In genomic region chr19:2997720-2998119, GRCh38 we compare ENCODE assay signal across 20 cellular contexts. TPM values are rescaled to one million over a fixed set of nuclear protein-coding genes. Genes with fewer than 3 reads are reported as not detected.
A peak's percentile ranks its signal among the peaks of the same experiment; 100 is the strongest.
DNase-seq lines count a peak whose midpoint lies in the region; ATAC-seq and TF ChIP-seq lines count a peak whose summit lies in the region.
"Had no signal": no experiment of that assay in that cellular context is flagged by ENCODE, and none has a peak within 500 bp of the region (broad histone marks: within the 10 kb centered on the region; RNA-seq: fewer than 3 reads in every experiment).

No MANE protein-coding gene starts in this region.

- H2BK5ac ChIP-seq in neuronal stem cell (ENCODE audit: low read length): no peak overlapping the region

- H3K9ac ChIP-seq in neuronal stem cell (ENCODE audit: low read depth, low read length, poor library complexity): no peak overlapping the region
- no peak overlapping the region for H3K9ac ChIP-seq in smooth muscle cell (ENCODE audit: low read depth)
- H3K9ac ChIP-seq: BLaER1 treated with 17β-estradiol and CSF1 and Interleukin-3, amounts not matched to agents 10 nM and 100 nM had no signal

- H3K27me3 ChIP-seq in neuronal stem cell (ENCODE audit: control insufficient read depth in 3 of 3, insufficient read depth in 3 of 3, low read depth in 1 of 3, low read length in 3 of 3): peaks cover 0 to 15% (median 0%) of the 10 kb centered on the region in 3 experiments
- no peaks in the 10 kb centered on the region for H3K27me3 ChIP-seq in smooth muscle cell (ENCODE audit: low read depth)
- no peaks in the 10 kb centered on the region for H3K27me3 ChIP-seq in CD4-positive, alpha-beta T cell (ENCODE audit: control insufficient read depth, insufficient read depth, low read length)
- H3K27me3 ChIP-seq: BE2C; BLaER1 treated with 17β-estradiol and CSF1 and Interleukin-3, amounts not matched to agents 10 nM and 100 nM had no signal

- H2BK15ac ChIP-seq in neuronal stem cell (ENCODE audit: low read length): peak overlapping the region; percentile 21

- no peak overlapping the region for H3K4me3 Mint-ChIP-seq in activated naive CD4-positive, alpha-beta T cell treated with anti-CD3 and anti-CD28 coated beads for 36 hours
- no peak overlapping the region for H3K4me3 Mint-ChIP-seq in CD4-positive, alpha-beta T cell
- H3K4me3 Mint-ChIP-seq: CD14-positive monocyte; CD4-positive, alpha-beta memory T cell had no signal

- H3K9me3 Mint-ChIP-seq in activated naive CD4-positive, alpha-beta T cell treated with anti-CD3 and anti-CD28 coated beads for 36 hours: no peaks in the 10 kb centered on the region
- H3K9me3 Mint-ChIP-seq in CD4-positive, alpha-beta T cell: no peaks in the 10 kb centered on the region
- H3K9me3 Mint-ChIP-seq: CD4-positive, alpha-beta memory T cell had no signal

- H3K36me3 ChIP-seq in neuronal stem cell (replicated peaks in 1 of 2; ENCODE audit: control insufficient read depth in 2 of 2, insufficient read depth in 2 of 2, low read length in 2 of 2): no peaks in the 10 kb centered on the region
- no peaks in the 10 kb centered on the region for H3K36me3 ChIP-seq in smooth muscle cell (ENCODE audit: low read depth)
- H3K36me3 ChIP-seq: BE2C; BLaER1 treated with 17β-estradiol and CSF1 and Interleukin-3, amounts not matched to agents 10 nM and 100 nM had no signal

- H3K79me1 ChIP-seq in neuronal stem cell (ENCODE audit: low read depth, low read length): peaks cover 2% of the 10 kb centered on the region

- H3K4me3 ChIP-seq in neuronal stem cell (ENCODE audit: low read length in 2 of 2): no peak overlapping the region
- no peak overlapping the region for H3K4me3 ChIP-seq in smooth muscle cell
- H3K4me3 ChIP-seq: BLaER1 treated with 17β-estradiol and CSF1 and Interleukin-3, amounts not matched to agents 10 nM and 100 nM had no signal

- H3K18ac ChIP-seq in neuronal stem cell (ENCODE audit: low read length): no peak overlapping the region

- H3K36me3 Mint-ChIP-seq in activated naive CD4-positive, alpha-beta T cell treated with anti-CD3 and anti-CD28 coated beads for 36 hours (ENCODE audit: low read depth): peaks cover 2% of the 10 kb centered on the region
- H3K36me3 Mint-ChIP-seq in CD4-positive, alpha-beta T cell (ENCODE audit: low read depth): peaks cover 21% of the 10 kb centered on the region
- H3K36me3 Mint-ChIP-seq: CD14-positive monocyte had no signal

- WGBS in neuronal stem cell (ENCODE audit: extremely low coverage in 2 of 2, insufficient read length in 2 of 2, insufficient replicate concordance in 1 of 2), 2 donors: no CpG with 5 or more reads among the region's 13 CpGs
- WGBS in smooth muscle cell (ENCODE audit: low lambda C conversion rate): 86% methylated on average over 13 of the region's 13 CpGs

- H3K4me2 ChIP-seq in neuronal stem cell (ENCODE audit: insufficient read depth, low read length, poor library complexity, severe bottlenecking) (no peak overlapping the region), smooth muscle cell (no peak overlapping the region)

- H2AFZ ChIP-seq in neuronal stem cell (ENCODE audit: low read length) (no peak overlapping the region), smooth muscle cell (ENCODE audit: low read depth) (no peak overlapping the region)

- peaks cover 0 to 3% of the 10 kb centered on the region in 2 donors for H3K4me1 ChIP-seq in neuronal stem cell (ENCODE audit: control insufficient read depth in 2 of 2, insufficient read depth in 1 of 2, low read depth in 1 of 2, low read length in 2 of 2)
- no peaks in the 10 kb centered on the region for H3K4me1 ChIP-seq in smooth muscle cell (ENCODE audit: low read depth)
- H3K4me1 ChIP-seq: BE2C had no signal

- H4K20me1 ChIP-seq in smooth muscle cell (ENCODE audit: low read depth): no peaks in the 10 kb centered on the region
- H4K20me1 ChIP-seq: BLaER1 treated with 17β-estradiol and CSF1 and Interleukin-3, amounts not matched to agents 10 nM and 100 nM had no signal

- no peak overlapping the region for H4K91ac ChIP-seq in neuronal stem cell (ENCODE audit: low read depth, low read length, poor library complexity)

- intact Hi-C loops in activated naive CD4-positive, alpha-beta T cell treated with anti-CD3 and anti-CD28 coated beads for 36 hours (cut with micrococcal nuclease): no loop called here
- intact Hi-C loops in sciatic nerve (cut with DNase I): no loop called here
- intact Hi-C loops in CD4-positive, alpha-beta T cell (cut with DNase I, micrococcal nuclease): no loop called here

- H2BK12ac ChIP-seq in neuronal stem cell (ENCODE audit: low read length): no peak overlapping the region

- POLR2A ChIA-PET in RWPE1 (lab: Yijun Ruan, JAX; ENCODE audit: low non-redundant PET): no interaction called here
- POLR2A ChIA-PET in CD4-positive, alpha-beta T cell (lab: Charles Lee): no interaction called here

- H3K79me2 ChIP-seq in smooth muscle cell (ENCODE audit: low read depth): no peaks in the 10 kb centered on the region

- H3K9me3 ChIP-seq in neuronal stem cell (replicated peaks in 1 of 2; ENCODE audit: control insufficient read depth in 2 of 2, insufficient read depth in 1 of 2, low read depth in 1 of 2, low read length in 2 of 2): no peaks in the 10 kb centered on the region
- no peaks in the 10 kb centered on the region for H3K9me3 ChIP-seq in smooth muscle cell (replicated peaks; ENCODE audit: low read depth)
- H3K9me3 ChIP-seq in CD4-positive, alpha-beta T cell (ENCODE audit: control insufficient read depth, low read length): no peaks in the 10 kb centered on the region
- H3K9me3 ChIP-seq: BE2C had no signal

- H3K4me1 Mint-ChIP-seq in activated naive CD4-positive, alpha-beta T cell treated with anti-CD3 and anti-CD28 coated beads for 36 hours (ENCODE audit: low read depth): no peaks in the 10 kb centered on the region
- H3K4me1 Mint-ChIP-seq in CD4-positive, alpha-beta T cell (ENCODE audit: low read depth): no peaks in the 10 kb centered on the region
- H3K4me1 Mint-ChIP-seq: CD14-positive monocyte; CD4-positive, alpha-beta memory T cell had no signal

- CTCF ChIA-PET in activated naive CD4-positive, alpha-beta T cell treated with anti-CD3 and anti-CD28 coated beads for 36 hours (lab: Charles Lee): no interaction called here
- CTCF ChIA-PET in RWPE1 (lab: Yijun Ruan, JAX): interaction anchor here (0.8 kb wide), 1 partner anchor 57 kb away, joined by 4 read pairs; no protein-coding TSS in a partner anchor
- CTCF ChIA-PET in CD4-positive, alpha-beta T cell (lab: Charles Lee): no interaction called here

- peak; percentile 24 for ATAC-seq in sciatic nerve
- no peak for ATAC-seq in CD4-positive, alpha-beta T cell (ENCODE audit: poor library complexity)

- H2AK5ac ChIP-seq in neuronal stem cell (ENCODE audit: low read depth, low read length): no peak overlapping the region

- no peak for DNase-seq in activated naive CD4-positive, alpha-beta T cell treated with anti-CD3 and anti-CD28 coated beads for 36 hours
- no peak for DNase-seq in activated naive CD4-positive, alpha-beta T cell (lab: John Stamatoyannopoulos, UW)
- DNase-seq in RWPE1 (ENCODE audit: low spot score): no peak
- DNase-seq in neuronal stem cell (ENCODE audit: low spot score): no peak
- DNase-seq in sciatic nerve (ENCODE audit: low spot score): no peak
- DNase-seq in smooth muscle cell (lab: John Stamatoyannopoulos, UW; ENCODE audit: unreplicated experiment): no peak
- no peak for DNase-seq in NCI-H2196 treated with DMSO at 0.1 percent for 48 hours (lab: John Stamatoyannopoulos, UW; ENCODE audit: unreplicated experiment)
- no peak for DNase-seq in CD4-positive, alpha-beta T cell
- DNase-seq: BE2C; Calu3; CD4-positive, alpha-beta memory T cell; COR-L47; DMS53; DMS79 treated with DMSO at 0.1 percent for 48 hours; GF-D8; H7; HCEC 1CT had no signal

- H3K23ac ChIP-seq in neuronal stem cell (ENCODE audit: low read depth, low read length, poor library complexity): no peak overlapping the region

- no peak for TF ChIP-seq CTCF in RWPE1 (conservative IDR thresholded peaks at IDR 0.05; ENCODE audit: low read depth)
- no peak for TF ChIP-seq CTCF in smooth muscle cell (IDR thresholded peaks at IDR 0.05; ENCODE audit: borderline replicate concordance, insufficient read depth, poor library complexity, severe bottlenecking)
- TF ChIP-seq CTCF in CD4-positive, alpha-beta T cell (IDR thresholded peaks at IDR 0.05): no peak

- no peak overlapping the region for H4K8ac ChIP-seq in neuronal stem cell (ENCODE audit: low read depth, low read length)

- H3K4ac ChIP-seq in neuronal stem cell (ENCODE audit: low read length): no peak overlapping the region

- peak overlapping the region; percentile 46 for H3K27ac ChIP-seq in RWPE1
- no peak overlapping the region for H3K27ac ChIP-seq in neuronal stem cell (replicated peaks; ENCODE audit: low read length)
- no peak overlapping the region for H3K27ac ChIP-seq in smooth muscle cell (ENCODE audit: low read depth)
- no peak overlapping the region for H3K27ac ChIP-seq in CD4-positive, alpha-beta T cell (ENCODE audit: low read depth, low read length)
- H3K27ac ChIP-seq: 22Rv1; BLaER1 treated with 17β-estradiol and CSF1 and Interleukin-3, amounts not matched to agents 10 nM and 100 nM had no signal

- no peak overlapping the region for H3K14ac ChIP-seq in neuronal stem cell (ENCODE audit: low read length)

- H2BK120ac ChIP-seq in neuronal stem cell (ENCODE audit: low read depth, low read length): no peak overlapping the region

- no peaks in the 10 kb centered on the region for H3K27me3 Mint-ChIP-seq in activated naive CD4-positive, alpha-beta T cell treated with anti-CD3 and anti-CD28 coated beads for 36 hours (ENCODE audit: low read depth)
- H3K27me3 Mint-ChIP-seq in CD4-positive, alpha-beta T cell: no peaks in the 10 kb centered on the region
- H3K27me3 Mint-ChIP-seq: CD4-positive, alpha-beta memory T cell had no signal

- no peaks in the 10 kb centered on the region for H3F3A ChIP-seq in smooth muscle cell (ENCODE audit: low read depth)

- H3K27ac Mint-ChIP-seq in activated naive CD4-positive, alpha-beta T cell treated with anti-CD3 and anti-CD28 coated beads for 36 hours: peak overlapping the region; percentile 5
- no peak overlapping the region for H3K27ac Mint-ChIP-seq in CD4-positive, alpha-beta T cell
- H3K27ac Mint-ChIP-seq: CD14-positive monocyte had no signal

RNA-seq across cellular contexts. Expression of gene TLE6, which starts 20.4 kb away (rescaled TPM):
- total RNA-seq in activated naive CD4-positive, alpha-beta T cell treated with anti-CD3 and anti-CD28 coated beads for 36 hours: 1 to 10 TPM in 1 of 2 experiments, under 1 TPM in 1; 0.52 to 1.6 TPM
- 0.88 TPM for polyA plus RNA-seq in neuronal stem cell (2013, experiment 1 of 2)
- polyA plus RNA-seq in neuronal stem cell (2013, experiment 2 of 2): 0.75 TPM
- total RNA-seq in sciatic nerve (4.4 TPM), smooth muscle cell (0.27 and 4.1 TPM in 2 replicates)
- 0.70 and 3.2 TPM in 2 replicates for polyA plus RNA-seq in smooth muscle cell
- total RNA-seq in CD4-positive, alpha-beta T cell: not detected
- total RNA-seq: CD4-positive, alpha-beta memory T cell had no signal
- polyA plus RNA-seq: CD14-positive monocyte; CD4-positive, alpha-beta memory T cell had no signal

RNA-seq across cellular contexts. Expression of gene TLE2, which starts 31.4 kb away (rescaled TPM):
- 1 to 10 TPM; 6.5 to 7.2 TPM for total RNA-seq in activated naive CD4-positive, alpha-beta T cell treated with anti-CD3 and anti-CD28 coated beads for 36 hours
- 0.36 TPM for polyA plus RNA-seq in neuronal stem cell (2013, experiment 1 of 2)
- polyA plus RNA-seq in neuronal stem cell (2013, experiment 2 of 2): 0.21 TPM
- total RNA-seq in sciatic nerve (232 TPM), smooth muscle cell (7.1 and 7.7 TPM in 2 replicates)
- 13.6 and 14.9 TPM in 2 replicates for polyA plus RNA-seq in smooth muscle cell
- 10 to 100 TPM; 23.9 to 25.0 TPM for total RNA-seq in CD4-positive, alpha-beta T cell
- polyA plus RNA-seq: CD14-positive monocyte had no signal

RNA-seq across cellular contexts. Expression of gene ZNF77, which starts 52.9 kb away (rescaled TPM):
- 1 to 10 TPM; 3.7 to 3.9 TPM for total RNA-seq in activated naive CD4-positive, alpha-beta T cell treated with anti-CD3 and anti-CD28 coated beads for 36 hours
- polyA plus RNA-seq in neuronal stem cell (2013, experiment 1 of 2): 3.4 TPM
- 3.5 TPM for polyA plus RNA-seq in neuronal stem cell (2013, experiment 2 of 2)
- 6.1 TPM for total RNA-seq in sciatic nerve
- total RNA-seq in smooth muscle cell: 2.5 and 4.5 TPM in 2 replicates
- 2.3 and 3.5 TPM in 2 replicates for polyA plus RNA-seq in smooth muscle cell
- 1 to 10 TPM; 2.0 to 2.4 TPM for total RNA-seq in CD4-positive, alpha-beta T cell
